17 cellular contexts compared by ENCODE assay signal in genomic region chr17:53628011-53628410, GRCh38.
DNase-seq lines count a peak whose midpoint lies in the region; ATAC-seq and TF ChIP-seq lines count a peak whose summit lies in the region.
"Had no signal": no experiment of that assay in that cellular context is flagged by ENCODE, and none has a peak within 500 bp of the region (broad histone marks: within the 10 kb centered on the region; RNA-seq: fewer than 3 reads in every experiment).

No MANE protein-coding gene starts in this region.

- no peak for TF ChIP-seq CTCF in retinal pigment epithelial cell (conservative IDR thresholded peaks at IDR 0.05; ENCODE audit: low read depth, low read length)

- H3K4me3 ChIP-seq in retinal pigment epithelial cell (ENCODE audit: low read length): no peak overlapping the region
- H3K4me3 ChIP-seq: adrenal gland, tibial nerve had no signal

- peak; percentile 87 for DNase-seq in HCEC 1CT
- peak; percentile 18 for DNase-seq in fibroblast of gingiva (ENCODE audit: low read depth)
- peak; percentile 34 for DNase-seq in retinal pigment epithelial cell (ENCODE audit: low read depth)
- no peak for DNase-seq in COLO668 (lab: John Stamatoyannopoulos, UW; ENCODE audit: unreplicated experiment)
- no peak for DNase-seq in putamen (ENCODE audit: low spot score)
- DNase-seq in NCI-H2171 treated with DMSO at 0.1 percent for 48 hours (lab: John Stamatoyannopoulos, UW): no peak
- DNase-seq in stimulated activated CD4-positive, alpha-beta T cell treated with anti-CD3 and anti-CD28 coated beads, Interleukin-15, amount 100 ng/mL, for 24 hours: no peak
- DNase-seq: activated CD4-positive, alpha-beta T cell treated with anti-CD3 and anti-CD28 coated beads, Interleukin-2, amount 50 U/mL, for 1 hour; activated T-cell treated with anti-CD3 and anti-CD28 coated beads, Interleukin-2, amount 50 U/mL, for 72 hours; adrenal gland; glutamatergic neuron; left colon; NCI-H2171; NK-92 treated with Interleukin-12 subunit alpha and Interleukin-12 subunit beta, amount 100 ng/mL, for 24 hours; stimulated activated CD4-positive, alpha-beta T cell treated with anti-CD3 and anti-CD28 coated beads, Interleukin-4, amount 100 ng/mL, for 1 hour had no signal

- ATAC-seq in SK-N-SH treated with all-trans-retinoic acid at 6 μM for 48 hours: peak; percentile 90
- ATAC-seq: activated T-cell treated with anti-CD3 and anti-CD28 coated beads, Interleukin-2, amount 50 U/mL, for 72 hours; left colon had no signal

TF ChIP-seq in SK-N-SH treated with all-trans-retinoic acid at 6 μM for 48 hours, 23 proteins besides CTCF, POLR2A, EP300 and RAD21:
- TF ChIP-seq ARNTL (CRISPR knock-in tag; IDR thresholded peaks at IDR 0.05; ENCODE audit: borderline replicate concordance, low read depth) (no peak), ISL1 (CRISPR knock-in tag; IDR thresholded peaks at IDR 0.05) (peak; percentile 76)
TF ChIP-seq in SK-N-SH treated with all-trans-retinoic acid at 6 μM for 48 hours: peak in this region for 1.

Comparison
In these comparisons a context has a peak if more than half of its experiments do, and no peak if none do; other contexts are left out.
1. DNase-seq: peak in HCEC 1CT (single experiment), fibroblast of gingiva (single experiment) and retinal pigment epithelial cell (single experiment); none in COLO668 (single experiment), putamen (single experiment), NCI-H2171 treated with DMSO at 0.1 percent for 48 hours (single experiment) and stimulated activated CD4-positive, alpha-beta T cell treated with anti-CD3 and anti-CD28 coated beads, Interleukin-15, amount 100 ng/mL, for 24 hours (single experiment).